ENCODE assay signal across 8 cellular contexts in the genomic region with DNA sequence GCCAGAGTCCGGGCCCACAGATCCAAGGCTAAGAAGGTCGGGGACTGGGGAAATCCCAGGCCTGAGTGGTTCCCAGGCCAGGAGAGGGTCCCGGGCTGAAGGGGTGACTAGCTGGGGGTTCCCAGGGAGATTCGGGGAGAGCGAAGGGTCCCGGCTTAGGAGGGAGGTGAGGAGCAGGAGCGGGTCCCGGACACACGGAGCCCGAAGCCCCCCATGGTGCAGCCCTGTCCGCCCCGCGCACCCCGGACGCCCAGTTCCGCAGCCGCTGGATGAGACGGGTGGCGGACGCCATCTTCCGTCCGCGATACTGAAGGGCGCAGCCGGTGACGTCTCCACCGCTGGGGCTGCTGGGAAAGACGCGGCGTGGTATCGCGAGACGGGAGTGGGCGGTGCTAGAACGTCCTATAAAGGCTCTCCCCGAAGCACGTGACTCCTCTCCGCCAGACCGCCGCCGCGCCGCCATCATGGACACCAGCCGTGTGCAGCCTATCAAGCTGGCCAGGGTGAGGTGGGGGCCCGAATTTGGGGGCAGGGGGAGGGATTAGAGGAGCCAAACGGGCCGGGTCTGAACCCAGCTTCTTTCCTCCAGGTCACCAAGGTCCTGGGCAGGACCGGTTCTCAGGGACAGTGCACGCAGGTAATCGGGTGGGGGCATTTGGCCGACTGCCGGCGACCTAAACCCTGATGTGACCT.
A peak's percentile ranks its signal among the peaks of the same experiment; 100 is the strongest.
DNase-seq lines count a peak whose midpoint lies in the region; ATAC-seq lines count a peak whose summit lies in the region.

A gene (minus strand): TSS at position 309 of the 693 bp plus-strand sequence. CDS start 17 bp downstream, at position 292.
A gene (plus strand): TSS at position 430 of the 693 bp plus-strand sequence. CDS start 35 bp downstream, at position 465.

- DNase-seq in AG20443 (ENCODE audit: low spot score) (peak; percentile 98), NCI-H446 (lab: John Stamatoyannopoulos, UW) (peak; percentile 93 to 98), iris pigment epithelial cell (ENCODE audit: low read depth) (peak; percentile 93)
- DNase-seq in activated CD4-positive, CD25-positive, alpha-beta regulatory T cell treated with anti-CD3 and anti-CD28 coated beads, Interleukin-2, amount 50 U/mL, for 16 hours (ENCODE audit: low read depth, low spot score): peak; percentile 96
- DNase-seq in central memory CD4-positive, alpha-beta T cell: peak; percentile 96
- DNase-seq in stimulated activated CD4-positive, alpha-beta T cell treated with anti-CD3 and anti-CD28 coated beads, Interleukin-12 subunit alpha, Interleukin-12 subunit beta, amount 100 ng/mL, for 24 hours (ENCODE audit: low read depth in 2 of 2): peak; percentile 95 to 97

- ATAC-seq in GM19035 (IDR thresholded peaks at IDR 0.05; ENCODE audit: unreplicated experiment): peak; percentile 89
- ATAC-seq in HG03342 (IDR thresholded peaks at IDR 0.05; ENCODE audit: unreplicated experiment): peak; percentile 84

Comparison
In these comparisons a context has a peak if more than half of its experiments do, and no peak if none do; other contexts are left out.
1. Peak in every context shown above with its lines: DNase-seq and ATAC-seq.